ENCODE assay signal across 8 cellular contexts in genomic region chr12:119876761-119877638, GRCh38. TPM values are rescaled to one million over a fixed set of nuclear protein-coding genes. Genes with fewer than 3 reads are reported as not detected.
DNase-seq lines count a peak whose midpoint lies in the region; ATAC-seq and TF ChIP-seq lines count a peak whose summit lies in the region.

Gene CIT, minus strand, starts transcription at chr12:119877320. Its CDS starts 1,152 bp downstream, at chr12:119876168.

- H3K9me3 ChIP-seq in T-helper 17 cell (ENCODE audit: control insufficient read depth, low read length, poor library complexity, severe bottlenecking) (no peaks in the 10 kb centered on the region), right atrium auricular region (no peaks in the 10 kb centered on the region), psoas muscle (no peaks in the 10 kb centered on the region), uterus (no peaks in the 10 kb centered on the region)

- no peaks in the 10 kb centered on the region for H3K27me3 ChIP-seq in right atrium auricular region
- no peaks in the 10 kb centered on the region for H3K27me3 ChIP-seq in psoas muscle (ENCODE audit: insufficient read depth in 3 of 3, low read length in 2 of 3)
- no peaks in the 10 kb centered on the region for H3K27me3 ChIP-seq in uterus

- ATAC-seq in GM18502 (IDR thresholded peaks at IDR 0.05; ENCODE audit: poor library complexity, unreplicated experiment): peak; percentile 99
- peak; percentile 96 for ATAC-seq in HG02943 (IDR thresholded peaks at IDR 0.05; ENCODE audit: low read depth, unreplicated experiment)
- ATAC-seq in T-helper 17 cell: peak; percentile 100
- peak; percentile 98 to 100 (median 99) for ATAC-seq in psoas muscle

- peak within 1 kb of the TSS; percentile 9 for H3K27ac Mint-ChIP-seq in T-helper 17 cell

- 1 to 2% (median 1%) methylated on average over 53 to 56 of the region's 56 CpGs for WGBS in psoas muscle, 3 donors

- H3K27me3 Mint-ChIP-seq in T-helper 17 cell: peaks cover 11% of the 10 kb centered on the region

- H3K4me1 ChIP-seq in right atrium auricular region (peaks cover 0 to 9% of the 10 kb centered on the region in 2 donors), psoas muscle (no peaks in the 10 kb centered on the region), uterus (no peaks in the 10 kb centered on the region)

- peak; percentile 87 to 97 for DNase-seq in NCI-H187 (lab: John Stamatoyannopoulos, UW)
- DNase-seq in T-helper 17 cell: peak; percentile 71 to 80 (median 78)
- peak in 55 of 56 donors; percentile 8 to 90 (median 71) for DNase-seq in amygdala (lab: John Stamatoyannopoulos, UW)
- DNase-seq in right atrium auricular region (ENCODE audit: low spot score): peak; percentile 88
- peak; percentile 81 to 89 for DNase-seq in psoas muscle
- peak; percentile 57 to 60 for DNase-seq in uterus

- TF ChIP-seq POLR2A in uterus (IDR thresholded peaks at IDR 0.05): no peak

- peaks cover 13% of the 10 kb centered on the region for H3K4me1 Mint-ChIP-seq in T-helper 17 cell

- H3K36me3 Mint-ChIP-seq in T-helper 17 cell (ENCODE audit: low read depth): peaks cover 2% of the 10 kb centered on the region

- intact Hi-C loops in psoas muscle (cut with DNase I): no loop called here
- intact Hi-C loops in uterus (cut with DNase I; ENCODE audit: low total_unique reads): no loop called here

- H3K4me3 Mint-ChIP-seq in T-helper 17 cell: peak within 1 kb of the TSS; percentile 97

- TF ChIP-seq CTCF in right atrium auricular region (IDR thresholded peaks at IDR 0.05) (no peak), psoas muscle (IDR thresholded peaks at IDR 0.05) (no peak), uterus (IDR thresholded peaks at IDR 0.05) (no peak)

- H3K36me3 ChIP-seq in right atrium auricular region: no peaks in the 10 kb centered on the region
- no peaks in the 10 kb centered on the region for H3K36me3 ChIP-seq in psoas muscle (ENCODE audit: insufficient read depth in 1 of 2, low read depth in 1 of 2)
- no peaks in the 10 kb centered on the region for H3K36me3 ChIP-seq in uterus

- peak within 1 kb of the TSS; percentile 60 to 69 for H3K4me3 ChIP-seq in right atrium auricular region
- H3K4me3 ChIP-seq in psoas muscle: peak within 1 kb of the TSS; percentile 75
- H3K4me3 ChIP-seq in uterus: peak within 1 kb of the TSS; percentile 45 to 52

- H3K27ac ChIP-seq in right atrium auricular region (peak within 1 kb of the TSS in 1 of 2 donors; percentile 37), psoas muscle (no peak within 1 kb of the TSS), uterus (no peak within 1 kb of the TSS)

RNA-seq across cellular contexts. Expression of gene CIT, which starts in this region (rescaled TPM):
- total RNA-seq in T-helper 17 cell: 1 to 10 TPM; 1.6 to 2.5 TPM
- 1 to 10 TPM in 1 of 2 donors, under 1 TPM in 1; 0.79 to 1.2 TPM for total RNA-seq in right atrium auricular region
- total RNA-seq in psoas muscle: 1 to 10 TPM in 2 of 4 donors, under 1 TPM in 2; 0.26 to 2.4 (median 0.90) TPM
- polyA plus RNA-seq in psoas muscle: under 1 TPM; 0.06 to 0.40 (median 0.32) TPM
- 10 to 100 TPM in 2 of 4 donors, under 1 TPM in 2; under 0.01 to 28.1 (median 5.8) TPM for total RNA-seq in uterus
